In genomic region chr5:7850533-7851239, GRCh38 we compare ENCODE assay signal across 8 cellular contexts. TPM values are rescaled to one million over a fixed set of nuclear protein-coding genes. Genes with fewer than 3 reads are reported as not detected.
DNase-seq lines count a peak whose midpoint lies in the region; ATAC-seq and TF ChIP-seq lines count a peak whose summit lies in the region.

Gene CFAP90 (minus strand): TSS chr5:7851133. CDS start chr5:7851021, 112 bp downstream.

- intact Hi-C loops in left ventricle myocardium superior (cut with micrococcal nuclease) (no loop called here), psoas muscle (cut with DNase I) (no loop called here)

- H3K4me3 ChIP-seq in psoas muscle, result peak within 1 kb of the TSS; percentile 70

- H3K27me3 ChIP-seq in psoas muscle (ENCODE audit: insufficient read depth in 3 of 3, low read length in 2 of 3), result peaks cover 0 to 29% (median 8%) of the 10 kb centered on the region in 3 donors

- TF ChIP-seq CTCF in psoas muscle (IDR thresholded peaks at IDR 0.05), result peak; percentile 18

- peaks cover 6% of the 10 kb centered on the region for H3K4me1 ChIP-seq in psoas muscle

- H3K9me3 Mint-ChIP-seq in activated naive CD4-positive, alpha-beta T cell treated with anti-CD3 and anti-CD28 coated beads, Interleukin-2, amount 50 U/mL, for 72 hours, result peaks cover 5 to 11% of the 10 kb centered on the region in 2 donors

- DNase-seq in Caki2 (ENCODE audit: low read depth), result peak; percentile 63
- peak; percentile 69 for DNase-seq in NCI-H1417 treated with DMSO at 0.1 percent for 48 hours (lab: John Stamatoyannopoulos, UW)
- DNase-seq in activated naive CD4-positive, alpha-beta T cell treated with anti-CD3 and anti-CD28 coated beads, Interleukin-2, amount 50 U/mL, for 72 hours (ENCODE audit: low spot score in 2 of 2), result no peak
- peak; percentile 57 for DNase-seq in left ventricle myocardium superior
- DNase-seq in psoas muscle, result peak; percentile 39 to 59
- no peak for DNase-seq in NCI-H2196 treated with DMSO at 0.1 percent for 48 hours (lab: John Stamatoyannopoulos, UW; ENCODE audit: unreplicated experiment)

- H3K27ac ChIP-seq in psoas muscle, result no peak within 1 kb of the TSS

- no peak within 1 kb of the TSS for H3K27ac Mint-ChIP-seq in activated naive CD4-positive, alpha-beta T cell treated with anti-CD3 and anti-CD28 coated beads, Interleukin-2, amount 50 U/mL, for 72 hours

- no peaks in the 10 kb centered on the region for H3K9me3 ChIP-seq in psoas muscle

- no peaks in the 10 kb centered on the region for H3K36me3 ChIP-seq in psoas muscle (ENCODE audit: insufficient read depth in 1 of 2, low read depth in 1 of 2)

- in situ Hi-C loops in Caki2 (cut with HindIII; ENCODE audit: low pct_unique_long_range_greater_than_20kb, low sequenced_read_pairs), result no loop called here

- WGBS in psoas muscle, 3 donors, result 0 to 1% (median 1%) methylated on average over 35 to 70 of the region's 70 CpGs

- peaks cover 0 to 4% of the 10 kb centered on the region in 2 donors for H3K36me3 Mint-ChIP-seq in activated naive CD4-positive, alpha-beta T cell treated with anti-CD3 and anti-CD28 coated beads, Interleukin-2, amount 50 U/mL, for 72 hours

- peak; percentile 46 to 51 for ATAC-seq in activated naive CD4-positive, alpha-beta T cell treated with anti-CD3 and anti-CD28 coated beads, Interleukin-2, amount 50 U/mL, for 72 hours
- peak; percentile 80 for ATAC-seq in left ventricle myocardium superior
- ATAC-seq in psoas muscle, result peak; percentile 56 to 71 (median 64)
- no peak for ATAC-seq in HG03175 (IDR thresholded peaks at IDR 0.05; ENCODE audit: unreplicated experiment)
- no peak for ATAC-seq in GM18861 (IDR thresholded peaks at IDR 0.05; ENCODE audit: unreplicated experiment)

RNA-seq across cellular contexts. Expression of gene CFAP90, which starts in this region (rescaled TPM):
- total RNA-seq in Caki2 (2014; rRNA removed; shearing (Covaris generic); ENCODE audit: low replicate concordance), result 0.41 and 5.1 TPM in 2 replicates
- not detected for total RNA-seq in activated naive CD4-positive, alpha-beta T cell treated with anti-CD3 and anti-CD28 coated beads, Interleukin-2, amount 50 U/mL, for 72 hours
- total RNA-seq in left ventricle myocardium superior, result not detected
- not detected for total RNA-seq in psoas muscle
- polyA plus RNA-seq in psoas muscle, result not detected

Comparison
In these comparisons a context has a peak if more than half of its experiments do, and no peak if none do; other contexts are left out.
1. Peak in ATAC-seq in activated naive CD4-positive, alpha-beta T cell treated with anti-CD3 and anti-CD28 coated beads, Interleukin-2, amount 50 U/mL, for 72 hours; RNA of the gene not detected or under 1 TPM.
2. Peak in DNase-seq and ATAC-seq in left ventricle myocardium superior; RNA of the gene not detected or under 1 TPM.
3. Peak in DNase-seq, ATAC-seq and H3K4me3 ChIP-seq in psoas muscle; RNA of the gene not detected or under 1 TPM.
4. DNase-seq: peak in Caki2 (single experiment) and NCI-H1417 treated with DMSO at 0.1 percent for 48 hours (single experiment); none in activated naive CD4-positive, alpha-beta T cell treated with anti-CD3 and anti-CD28 coated beads, Interleukin-2, amount 50 U/mL, for 72 hours (0 of 2) and NCI-H2196 treated with DMSO at 0.1 percent for 48 hours (single experiment).